In genomic region chr3:140093742-140094141, GRCh38 we compare ENCODE assay signal across 2 cellular contexts.
TF ChIP-seq lines count a peak whose summit lies in the region.

No MANE protein-coding gene starts in this region.

TF ChIP-seq in IMR-90, 13 proteins besides CTCF, POLR2A, EP300 and RAD21 (continued from another document):
- no peak for TF ChIP-seq RCOR1 (IDR thresholded peaks at IDR 0.05; ENCODE audit: insufficient replicate concordance, low read length)
- TF ChIP-seq FOS (IDR thresholded peaks at IDR 0.05; ENCODE audit: low read depth, low read length): no peak
- TF ChIP-seq ELK1 (IDR thresholded peaks at IDR 0.05; ENCODE audit: borderline replicate concordance, low read depth, low read length): no peak
- TF ChIP-seq CEBPB (IDR thresholded peaks at IDR 0.05; ENCODE audit: low read depth, low read length): no peak
- no peak for TF ChIP-seq USF2 (IDR thresholded peaks at IDR 0.05; ENCODE audit: low read depth, low read length)

TF ChIP-seq in SK-N-SH, 30 proteins besides CTCF, POLR2A, EP300 and RAD21 (continued from another document):
- no peak for TF ChIP-seq ZBTB33 (IDR thresholded peaks at IDR 0.05; ENCODE audit: borderline replicate concordance, low read depth)
